6 cellular contexts compared by ENCODE assay signal in the genomic region with DNA sequence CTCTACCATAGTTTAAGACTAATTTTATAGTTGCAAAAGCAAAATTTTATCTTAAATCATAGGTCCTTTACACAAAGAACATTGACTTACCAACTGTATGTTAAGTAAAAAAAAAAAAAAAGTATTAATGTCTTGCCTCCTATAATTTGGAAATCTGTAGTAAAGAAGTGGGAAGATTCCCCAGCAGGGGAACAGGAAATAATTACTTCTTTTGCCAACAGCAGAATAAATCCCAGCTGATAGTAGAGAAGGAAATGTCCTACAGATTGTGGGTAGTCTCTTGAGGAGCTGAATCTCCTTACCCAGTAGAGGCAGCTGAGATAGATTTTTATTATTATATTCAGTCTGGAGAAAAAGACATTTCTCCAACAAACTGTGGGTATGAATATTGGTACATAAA.
"Had no signal": no experiment of that assay in that cellular context is flagged by ENCODE, and none has a peak within 500 bp of the region (broad histone marks: within the 10 kb centered on the region; RNA-seq: fewer than 3 reads in every experiment).

No MANE protein-coding gene starts in this region.

- H2AFZ ChIP-seq: GM23338 had no signal

- ATAC-seq: GM23338, HepG2 had no signal

- H3K4me2 ChIP-seq: GM23338 had no signal

- DNase-seq: H9, HCEC 1CT, KBM-7 had no signal

- H3K27ac ChIP-seq: HL-60 had no signal

- H3K4me3 ChIP-seq: GM23338 had no signal
